8 cellular contexts compared by ENCODE assay signal in the genomic region with DNA sequence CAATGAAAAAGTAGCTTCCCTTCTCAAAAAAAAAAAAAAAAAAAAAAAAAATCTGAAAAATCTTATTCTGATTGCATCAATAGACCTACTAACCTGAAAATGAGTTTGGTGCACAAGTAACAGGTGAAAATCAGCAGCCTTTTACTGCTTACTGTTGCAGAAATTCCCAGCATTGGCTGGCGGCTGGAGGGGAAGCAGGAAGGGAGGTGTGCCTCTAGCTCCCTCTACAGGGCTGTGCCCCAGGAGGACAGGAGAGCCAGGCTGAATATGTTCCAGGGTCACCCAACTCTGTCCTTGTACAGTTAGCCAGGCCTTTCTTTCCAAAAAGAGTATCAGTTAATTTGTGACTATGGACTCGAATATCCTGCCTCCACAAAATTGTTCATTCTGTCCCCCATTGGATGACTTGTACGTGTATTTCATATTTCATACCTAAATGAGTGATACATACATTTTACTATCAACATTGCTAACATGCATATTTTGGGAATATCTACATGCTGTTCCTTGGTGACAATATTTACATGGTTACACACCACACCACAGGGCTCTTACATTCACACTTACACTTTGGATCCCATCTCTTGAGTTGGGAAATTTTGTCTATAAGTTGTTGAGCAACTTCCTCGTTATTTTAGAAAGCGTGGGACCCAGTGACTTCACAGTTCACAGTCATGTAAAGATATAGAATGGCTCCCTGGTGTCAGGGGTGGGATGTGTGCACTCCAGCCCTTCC.
DNase-seq lines count a peak whose midpoint lies in the region; ATAC-seq, FAIRE-seq and TF ChIP-seq lines count a peak whose summit lies in the region.

No MANE protein-coding gene starts in this region.

- DNase-seq in EL, result peak; percentile 77
- peak; percentile 17 to 35 for DNase-seq in HL-60 (ENCODE audit: low read depth in 1 of 2, low spot score in 1 of 2)
- DNase-seq in RCC 7860 (ENCODE audit: low spot score), result peak; percentile 30
- peak; percentile 33 for DNase-seq in activated naive CD4-positive, alpha-beta T cell treated with anti-CD3 and anti-CD28 coated beads, Interleukin-2, amount 50 U/mL, for 16 hours
- peak; percentile 87 for DNase-seq in cardiac septum (ENCODE audit: low spot score)
- peak; percentile 91 for DNase-seq in posterior vena cava (ENCODE audit: low spot score)

- no peaks in the 10 kb centered on the region for H3K27me3 ChIP-seq in HL-60 (ENCODE audit: insufficient read depth, poor library complexity, severe bottlenecking)

- intact Hi-C loops in cardiac septum (cut with DNase I) (loop anchor here (2.0 kb wide), 2 partner anchors 81 to 127 kb away; no protein-coding TSS in a partner anchor), posterior vena cava (cut with DNase I) (no loop called here)

- no peak for FAIRE-seq in RCC 7860 (lab: Jason Lieb, UNC)

- ATAC-seq in GM21619 (IDR thresholded peaks at IDR 0.05; ENCODE audit: unreplicated experiment), result no peak
- ATAC-seq in HG02759 (IDR thresholded peaks at IDR 0.05; ENCODE audit: unreplicated experiment), result no peak

- TF ChIP-seq CTCF in HL-60 (IDR thresholded peaks at IDR 0.05; ENCODE audit: insufficient read depth, low read length), result peak; percentile 19

- no peak overlapping the region for H3K27ac ChIP-seq in HL-60 (replicated peaks)

- no peak overlapping the region for H3K4me3 ChIP-seq in HL-60 (replicated peaks; ENCODE audit: insufficient read depth, low read length)

Comparison
In these comparisons a context has a peak if more than half of its experiments do, and no peak if none do; other contexts are left out.
1. DNase-seq: peak in every context shown above with its lines; median percentile 91 in posterior vena cava; 87 in cardiac septum; 77 in EL; 33 in activated naive CD4-positive, alpha-beta T cell treated with anti-CD3 and anti-CD28 coated beads, Interleukin-2, amount 50 U/mL, for 16 hours; 30 in RCC 7860; 26 in HL-60.